ENCODE assay signal across 8 cellular contexts in the genomic region with DNA sequence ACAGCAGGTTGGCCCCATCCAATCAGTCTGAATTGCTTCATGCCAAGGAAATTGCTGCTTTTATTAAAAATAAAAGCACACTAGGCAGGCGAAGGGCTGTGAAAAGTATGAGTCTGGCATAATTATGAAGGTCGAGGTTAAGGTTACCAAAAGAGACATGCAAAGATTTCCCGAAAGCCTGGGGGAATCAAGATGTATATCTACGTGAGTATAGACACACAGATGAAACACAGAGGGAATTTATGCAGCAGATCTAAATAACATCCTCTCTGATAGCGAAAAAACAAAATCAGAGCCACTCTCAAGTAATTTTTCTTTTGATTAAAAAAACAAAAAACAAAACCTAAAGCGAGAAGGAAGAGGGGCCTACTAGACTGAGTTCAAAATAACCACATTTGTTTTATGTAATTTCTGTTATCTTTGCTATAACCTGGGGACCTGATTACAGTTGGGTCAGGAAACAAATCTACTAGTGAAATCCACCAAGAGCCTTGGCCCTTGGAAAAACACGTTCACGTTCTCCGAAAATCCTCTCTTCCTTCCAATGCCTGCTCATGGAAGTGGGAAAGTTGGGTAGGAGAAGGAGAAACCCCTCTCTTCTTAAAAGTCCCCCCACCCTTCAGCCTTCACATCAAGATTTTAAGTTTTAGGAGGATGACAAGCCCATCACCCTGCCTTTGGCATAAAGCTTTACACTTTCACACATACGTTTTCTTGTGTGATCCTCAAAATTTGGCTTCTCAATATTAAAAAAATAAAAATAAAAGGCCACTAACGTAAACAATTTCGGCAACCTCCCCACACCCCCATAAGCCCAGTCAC. TPM values are rescaled to one million over a fixed set of nuclear protein-coding genes. Genes with fewer than 3 reads are reported as not detected.
A peak's percentile ranks its signal among the peaks of the same experiment; 100 is the strongest.
DNase-seq lines count a peak whose midpoint lies in the region; ATAC-seq and TF ChIP-seq lines count a peak whose summit lies in the region.

No MANE protein-coding gene starts in this region.

- H4K20me1 ChIP-seq in mammary epithelial cell (ENCODE audit: insufficient read depth, low read length): no peaks in the 10 kb centered on the region

- ATAC-seq in left ventricle myocardium superior: no peak
- no peak for ATAC-seq in upper lobe of right lung

- DNase-seq in cardiac muscle cell (ENCODE audit: low read depth in 1 of 2, low spot score in 1 of 2): no peak
- no peak for DNase-seq in left ventricle myocardium superior
- no peak for DNase-seq in mammary epithelial cell
- DNase-seq in upper lobe of right lung: no peak
- DNase-seq in head of caudate nucleus: no peak
- DNase-seq in NCI-H146 treated with DMSO at 0.1 percent for 48 hours (lab: John Stamatoyannopoulos, UW; ENCODE audit: unreplicated experiment): no peak
- no peak for DNase-seq in SIG-M5 (lab: John Stamatoyannopoulos, UW)

- dilution Hi-C loops in mammary epithelial cell (cut with HindIII; ENCODE audit: low sequenced_read_pairs): no loop called here

- H3K36me3 ChIP-seq in cardiac muscle cell: no peaks in the 10 kb centered on the region
- H3K36me3 ChIP-seq in mammary epithelial cell (ENCODE audit: insufficient read depth, low read length): peaks cover 3% of the 10 kb centered on the region
- H3K36me3 ChIP-seq in mesodermal cell (ENCODE audit: control insufficient read depth, insufficient read depth, low read length): peaks cover 29% of the 10 kb centered on the region
- H3K36me3 ChIP-seq in upper lobe of right lung: peaks cover 3% of the 10 kb centered on the region

- CTCF ChIA-PET in mammary epithelial cell (lab: Charles Lee; ENCODE audit: low non-redundant PET): no interaction called here

- in situ Hi-C loops in mammary epithelial cell (cut with MboI; ENCODE audit: low sequenced_read_pairs in 2 of 2): no loop called here

- H3K9me3 ChIP-seq in cardiac muscle cell (ENCODE audit: low read depth) (no peaks in the 10 kb centered on the region), mammary epithelial cell (replicated peaks; ENCODE audit: insufficient read depth, low read length) (no peaks in the 10 kb centered on the region), mesodermal cell (ENCODE audit: control insufficient read depth, low read length) (no peaks in the 10 kb centered on the region), upper lobe of right lung (no peaks in the 10 kb centered on the region)

- H2AFZ ChIP-seq in mammary epithelial cell (ENCODE audit: low read depth, low read length): no peak overlapping the region

- H3K4me1 ChIP-seq in cardiac muscle cell (ENCODE audit: low read depth) (peaks cover 44% of the 10 kb centered on the region), mammary epithelial cell (ENCODE audit: insufficient read depth, low read length) (peaks cover 27% of the 10 kb centered on the region), mesodermal cell (ENCODE audit: control insufficient read depth, insufficient read depth, low read length, poor library complexity, severe bottlenecking) (peaks cover 25% of the 10 kb centered on the region), upper lobe of right lung (peaks cover 42% of the 10 kb centered on the region)

- 4% methylated on average over 11 of the region's 12 CpGs for WGBS in mammary epithelial cell (ENCODE audit: low coverage, missing lambda C conversion rate)
- WGBS in mesodermal cell (ENCODE audit: insufficient coverage in 2 of 2), 2 experiments: 21 to 53% methylated on average over 4 to 6 of the region's 12 CpGs

- H3K79me2 ChIP-seq in mammary epithelial cell (ENCODE audit: insufficient read depth, low read length): peaks cover 75% of the 10 kb centered on the region

- no peaks in the 10 kb centered on the region for H3K27me3 ChIP-seq in cardiac muscle cell
- no peaks in the 10 kb centered on the region for H3K27me3 ChIP-seq in mammary epithelial cell (ENCODE audit: insufficient read depth, low read length)
- H3K27me3 ChIP-seq in upper lobe of right lung: no peaks in the 10 kb centered on the region

- intact Hi-C loops in left ventricle myocardium superior (cut with micrococcal nuclease) (loop anchor here (10.0 kb wide), 1 partner anchor 77 kb away; no protein-coding TSS in a partner anchor), mammary epithelial cell (cut with micrococcal nuclease) (loop anchor here (1.0 to 10.0 kb wide), 5 partner anchors 40 to 257 kb away; a partner anchor contains a TSS), upper lobe of right lung (cut with DNase I) (no loop called here), head of caudate nucleus (cut with DNase I) (loop anchor here (5.0 to 10.0 kb wide), 2 partner anchors 77 to 255 kb away; a partner anchor contains a TSS)

- peak overlapping the region; percentile 81 for H3K4me2 ChIP-seq in mammary epithelial cell (ENCODE audit: insufficient read depth, low read depth, low read length)

- BruUV-seq in mammary epithelial cell (replicated peaks; lab: Mats Ljungman, UMichigan): no TSS peak

- H3K9ac ChIP-seq in mammary epithelial cell (ENCODE audit: insufficient read depth, low read length): peak overlapping the region; percentile 93

- no peak for TF ChIP-seq CTCF in cardiac muscle cell (IDR thresholded peaks at IDR 0.05; ENCODE audit: low read depth, low read length)
- no peak for TF ChIP-seq CTCF in mammary epithelial cell (conservative IDR thresholded peaks at IDR 0.05 in 1 of 2, IDR thresholded peaks at IDR 0.05 in 1 of 2; ENCODE audit: extremely low read depth in 1 of 2, insufficient read depth in 1 of 2, low read depth in 1 of 2, low read length in 2 of 2)
- no peak for TF ChIP-seq CTCF in upper lobe of right lung (IDR thresholded peaks at IDR 0.05)

- H3K27ac ChIP-seq in cardiac muscle cell (peak overlapping the region; percentile 61), mammary epithelial cell (ENCODE audit: insufficient read depth, low read depth, low read length) (peak overlapping the region; percentile 81), mesodermal cell (ENCODE audit: low read depth, low read length, severe bottlenecking) (peak overlapping the region; percentile 91), upper lobe of right lung (peak overlapping the region; percentile 97)

- H3K4me3 ChIP-seq in cardiac muscle cell (peak overlapping the region; percentile 98), mammary epithelial cell (replicated peaks in 1 of 3; ENCODE audit: insufficient read depth in 1 of 3, low read depth in 2 of 3, low read length in 3 of 3) (peak overlapping the region; percentile 92 to 96 (median 95)), mesodermal cell (ENCODE audit: extremely low read depth, insufficient read depth, low read length, poor library complexity, severe bottlenecking) (peak overlapping the region; percentile 85), upper lobe of right lung (peak overlapping the region; percentile 99)

RNA-seq across cellular contexts. Expression of a gene that starts 1.4 kb away (rescaled TPM):
- total RNA-seq in cardiac muscle cell (47.4 and 50.0 TPM in 2 replicates), left ventricle myocardium superior (91.1 TPM), mammary epithelial cell (10 to 100 TPM; 86.2 to 97.0 TPM), upper lobe of right lung (72.6 TPM)
- polyA plus RNA-seq in cardiac muscle cell (50.3 and 57.2 TPM in 2 replicates), mammary epithelial cell (27.9 TPM)
- 137 TPM for polyA minus RNA-seq in mammary epithelial cell
- 35.3 TPM for polyA plus RNA-seq in mesodermal cell (2013, experiment 1 of 2)
- polyA plus RNA-seq in mesodermal cell (2013, experiment 2 of 2): 32.6 TPM
